In genomic region chr17:81550285-81550684, GRCh38 we compare ENCODE assay signal across 1 cellular context.
TF ChIP-seq lines count a peak whose summit lies in the region.

No MANE protein-coding gene starts in this region.

TF ChIP-seq in SK-N-SH, 30 proteins besides CTCF, POLR2A, EP300 and RAD21 (continued from another document):
- no peak for TF ChIP-seq ZBTB33 (IDR thresholded peaks at IDR 0.05; ENCODE audit: borderline replicate concordance, low read depth)
- no peak for TF ChIP-seq CHD2 (IDR thresholded peaks at IDR 0.05; ENCODE audit: low read length, partially characterized antibody)
- no peak for TF ChIP-seq PBX3 (IDR thresholded peaks at IDR 0.05)
- TF ChIP-seq RFX5 (IDR thresholded peaks at IDR 0.05; ENCODE audit: low read length), result no peak
- TF ChIP-seq RXRA (IDR thresholded peaks at IDR 0.05; ENCODE audit: borderline replicate concordance, low read depth), result no peak
- TF ChIP-seq USF1 (IDR thresholded peaks at IDR 0.05; ENCODE audit: borderline replicate concordance, low read depth), result no peak
- TF ChIP-seq POLR2AphosphoS5 (IDR thresholded peaks at IDR 0.05; ENCODE audit: low read depth, low read length), result no peak
- TF ChIP-seq NFIC (IDR thresholded peaks at IDR 0.05; ENCODE audit: borderline replicate concordance), result no peak
- no peak for TF ChIP-seq TAF1 (IDR thresholded peaks at IDR 0.05; ENCODE audit: borderline replicate concordance, low read depth, low read length)
- no peak for TF ChIP-seq GATA2 (CRISPR knock-in tag; IDR thresholded peaks at IDR 0.05)
- TF ChIP-seq TCF12 (IDR thresholded peaks at IDR 0.05), result no peak
- TF ChIP-seq NRF1 (IDR thresholded peaks at IDR 0.05; ENCODE audit: low read depth, low read length), result no peak
- no peak for TF ChIP-seq SMC3 (IDR thresholded peaks at IDR 0.05; ENCODE audit: low read depth, low read length)
- TF ChIP-seq FOSL2 (IDR thresholded peaks at IDR 0.05; ENCODE audit: borderline replicate concordance, low read depth), result no peak
- TF ChIP-seq TEAD4 (IDR thresholded peaks at IDR 0.05; ENCODE audit: borderline replicate concordance, insufficient read depth), result no peak
